In the genomic region with DNA sequence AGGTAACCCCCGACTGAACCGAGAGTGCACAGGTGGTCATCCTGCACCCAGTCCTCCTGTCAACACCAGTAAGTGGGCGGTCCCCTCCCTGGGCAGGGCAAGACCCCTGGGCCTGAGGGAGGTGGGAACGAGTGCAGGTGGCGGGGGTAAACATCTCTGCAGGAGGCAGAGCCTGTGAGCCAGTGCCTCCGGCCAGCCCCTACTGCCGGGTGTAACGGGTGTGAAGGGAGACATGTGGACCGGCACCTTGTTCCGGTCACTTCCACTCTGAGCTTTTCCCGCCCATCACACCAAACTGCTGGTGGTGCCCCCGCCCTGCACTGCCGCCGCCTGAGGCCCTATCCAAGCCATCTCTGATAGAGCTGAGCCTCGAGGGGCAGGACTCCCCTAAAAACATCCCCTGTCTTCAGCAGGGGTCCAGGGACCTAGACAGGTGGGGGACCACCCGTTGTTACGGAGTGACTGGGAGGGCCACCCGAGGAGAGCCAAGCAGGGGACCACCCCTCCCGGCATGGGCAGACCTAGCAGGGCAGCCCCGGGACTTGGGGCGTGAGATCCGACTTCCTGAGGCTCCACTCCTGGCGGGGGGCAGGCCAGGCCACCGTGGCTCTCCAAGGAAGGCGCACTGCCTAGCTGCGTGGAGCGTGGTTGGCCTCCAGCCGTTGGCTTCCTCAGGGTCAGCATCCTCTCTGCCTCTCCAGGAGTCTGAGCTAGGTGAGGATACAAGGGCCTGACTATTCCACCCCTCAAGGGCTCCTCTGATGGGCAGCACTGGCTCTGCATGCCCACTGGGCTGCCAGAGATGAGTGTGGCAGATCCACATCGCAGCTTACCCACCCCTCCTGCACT, we compare ENCODE assay signal across 28 cellular contexts. TPM values are rescaled to one million over a fixed set of nuclear protein-coding genes. Genes with fewer than 3 reads are reported as not detected.
DNase-seq lines count a peak whose midpoint lies in the region; ATAC-seq and TF ChIP-seq lines count a peak whose summit lies in the region.
"Had no signal": no experiment of that assay in that cellular context is flagged by ENCODE, and none has a peak within 500 bp of the region (broad histone marks: within the 10 kb centered on the region; RNA-seq: fewer than 3 reads in every experiment).

No MANE protein-coding gene starts in this region.

- TF ChIP-seq CTCF in HFFc6 (IDR thresholded peaks at IDR 0.05): no peak

- intact Hi-C loops in sciatic nerve (cut with DNase I): loop anchor here (5.0 kb wide), 1 partner anchor 506 kb away; no protein-coding TSS in a partner anchor

- peaks cover 2 to 15% (median 10%) of the 10 kb centered on the region in 3 donors for H3K27me3 Mint-ChIP-seq in immature natural killer cell (ENCODE audit: low read depth in 3 of 3)
- peaks cover 13% of the 10 kb centered on the region for H3K27me3 Mint-ChIP-seq in HFFc6 (ENCODE audit: insufficient read depth)
- H3K27me3 Mint-ChIP-seq: activated CD4-positive, alpha-beta T cell treated with anti-CD3 and anti-CD28 coated beads, Interleukin-2, amount 10 ng/mL, durations not matched to agents 24 days and 14 days; activated naive CD8-positive, alpha-beta T cell; activated T-helper 17 cell treated with anti-CD3 and anti-CD28 coated beads, Interleukin-2, amount 50 U/mL, for 72 hours; naive B cell had no signal

- H3K9me3 Mint-ChIP-seq in immature natural killer cell (no peaks in the 10 kb centered on the region), HFFc6 (no peaks in the 10 kb centered on the region)
- H3K9me3 Mint-ChIP-seq: activated CD4-positive, alpha-beta T cell treated with anti-CD3 and anti-CD28 coated beads, Interleukin-2, amount 10 ng/mL, durations not matched to agents 24 days and 14 days; activated T-helper 17 cell treated with anti-CD3 and anti-CD28 coated beads, Interleukin-2, amount 50 U/mL, for 72 hours; naive B cell had no signal

- no peak overlapping the region for H3K4me3 Mint-ChIP-seq in immature natural killer cell
- no peak overlapping the region for H3K4me3 Mint-ChIP-seq in HFFc6
- H3K4me3 Mint-ChIP-seq: activated CD4-positive, alpha-beta T cell treated with anti-CD3 and anti-CD28 coated beads, Interleukin-2, amount 10 ng/mL, durations not matched to agents 24 days and 14 days; activated T-helper 17 cell treated with anti-CD3 and anti-CD28 coated beads, Interleukin-2, amount 50 U/mL, for 72 hours had no signal

- H3K36me3 Mint-ChIP-seq in immature natural killer cell (no peaks in the 10 kb centered on the region), HFFc6 (ENCODE audit: low read depth) (no peaks in the 10 kb centered on the region)
- H3K36me3 Mint-ChIP-seq: activated naive CD8-positive, alpha-beta T cell; naive B cell had no signal

- ATAC-seq in sciatic nerve: no peak
- ATAC-seq: activated T-helper 17 cell treated with anti-CD3 and anti-CD28 coated beads, Interleukin-2, amount 50 U/mL, for 72 hours; GM12878; stimulated activated naive CD8-positive, alpha-beta T cell treated with anti-CD3 and anti-CD28 coated beads, Interleukin-15, Interleukin-2, amounts not matched to agents 100 U/mL and 50 U/mL, for 24 hours had no signal

- peak; percentile 55 for DNase-seq in activated effector memory CD4-positive, alpha-beta T cell treated with anti-CD3 and anti-CD28 coated beads, Interleukin-2, amount 50 U/mL, for 16 hours
- DNase-seq in activated effector memory CD4-positive, alpha-beta T cell treated with Interleukin-2 at 50 U/mL for 16 hours: no peak
- no peak for DNase-seq in immature natural killer cell
- DNase-seq in sciatic nerve (ENCODE audit: low spot score): peak; percentile 51
- DNase-seq in COLO668 (lab: John Stamatoyannopoulos, UW; ENCODE audit: unreplicated experiment): no peak
- DNase-seq in kidney tubule cell (ENCODE audit: low spot score): no peak
- DNase-seq in NCI-H2171 (lab: John Stamatoyannopoulos, UW): no peak
- DNase-seq in HFFc6: no peak
- DNase-seq: activated CD4-positive, alpha-beta T cell treated with anti-CD3 and anti-CD28 coated beads, Interleukin-2, amount 10 ng/mL, durations not matched to agents 24 days and 14 days; Calu3; caudate nucleus; glutamatergic neuron; Kasumi-1; kidney glomerular epithelial cell; mesendoderm; naive B cell; NCI-H1694 treated with DMSO at 0.1 percent for 48 hours; NCI-H69; occipital lobe; RPMI8226; stimulated activated CD4-positive, alpha-beta T cell treated with anti-CD3 and anti-CD28 coated beads, Interleukin-12 subunit alpha, Interleukin-12 subunit beta, amount 100 ng/mL, for 4 hours; stimulated activated CD4-positive, alpha-beta T cell treated with anti-CD3 and anti-CD28 coated beads, Interleukin-4, amount 100 ng/mL, for 24 hours; stimulated activated naive CD8-positive, alpha-beta T cell treated with anti-CD3 and anti-CD28 coated beads, Interleukin-15, Interleukin-2, amounts not matched to agents 100 U/mL and 50 U/mL, for 24 hours; T-helper 2 cell; thyroid gland had no signal

- peaks cover 55 to 58% of the 10 kb centered on the region in 2 donors for H3K4me1 Mint-ChIP-seq in immature natural killer cell
- H3K4me1 Mint-ChIP-seq in HFFc6 (ENCODE audit: low read depth): peaks cover 10% of the 10 kb centered on the region

- peak overlapping the region in 4 of 6 donors; percentile 45 to 97 (median 72) for H3K27ac Mint-ChIP-seq in immature natural killer cell
- no peak overlapping the region for H3K27ac Mint-ChIP-seq in HFFc6
- H3K27ac Mint-ChIP-seq: activated CD4-positive, alpha-beta T cell treated with anti-CD3 and anti-CD28 coated beads, Interleukin-2, amount 10 ng/mL, durations not matched to agents 24 days and 14 days; activated naive CD8-positive, alpha-beta T cell had no signal

RNA-seq across cellular contexts. Expression of gene LBR, which starts 43.8 kb away (rescaled TPM):
- 100 to 1,000 TPM in 2 of 3 donors, 10 to 100 TPM in 1; 100.0 to 136 (median 117) TPM for polyA plus RNA-seq in immature natural killer cell
- 48.8 TPM for total RNA-seq in sciatic nerve
- total RNA-seq in HFFc6 (2021; fragmentation: NEBNext Ultra II Directional; extraction: Animal tissue kit (Norgen Biotek cat#: 25700)): 10 to 100 TPM; 20.7 to 42.7 (median 36.3) TPM

Comparison
In these comparisons a context has a peak if more than half of its experiments do, and no peak if none do; other contexts are left out.
1. DNase-seq: peak in activated effector memory CD4-positive, alpha-beta T cell treated with anti-CD3 and anti-CD28 coated beads, Interleukin-2, amount 50 U/mL, for 16 hours (single experiment) and sciatic nerve (single experiment); none in activated effector memory CD4-positive, alpha-beta T cell treated with Interleukin-2 at 50 U/mL for 16 hours (single experiment), immature natural killer cell (0 of 3), COLO668 (single experiment), kidney tubule cell (single experiment), NCI-H2171 (single experiment) and HFFc6 (single experiment).